1 cellular context compared by ENCODE assay signal in the genomic region with DNA sequence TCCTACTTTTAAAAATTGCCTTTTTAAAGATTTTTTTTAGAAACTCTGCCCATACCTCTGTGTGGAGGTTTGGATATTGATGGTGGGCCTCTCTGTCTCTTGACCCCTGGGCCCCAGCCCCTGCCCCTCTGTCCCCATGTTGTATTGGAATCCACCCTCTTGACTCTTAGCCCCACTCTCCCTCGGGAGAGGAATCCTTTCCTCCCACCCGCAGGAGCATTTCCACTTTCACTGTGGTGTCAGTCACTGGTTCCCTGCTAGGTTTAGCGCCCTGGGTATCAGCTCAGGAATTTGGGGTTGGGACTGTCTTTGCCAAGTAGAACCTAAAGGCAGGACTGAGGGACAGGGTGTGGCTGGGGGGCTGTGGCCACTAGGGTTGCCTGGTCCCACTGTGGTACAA.
TF ChIP-seq lines count a peak whose summit lies in the region.

No MANE protein-coding gene starts in this region.

TF ChIP-seq in H1, 55 proteins besides CTCF, POLR2A, EP300 and RAD21:
- TF ChIP-seq EZH2 (IDR thresholded peaks at IDR 0.05; ENCODE audit: low read depth, low read length, severe bottlenecking) (no peak), KDM5A (IDR thresholded peaks at IDR 0.05; ENCODE audit: low read length) (no peak), BACH1 (IDR thresholded peaks at IDR 0.05; ENCODE audit: low read length) (no peak)
TF ChIP-seq in H1: peak in this region for 0.
